20 cellular contexts compared by ENCODE assay signal in the genomic region with DNA sequence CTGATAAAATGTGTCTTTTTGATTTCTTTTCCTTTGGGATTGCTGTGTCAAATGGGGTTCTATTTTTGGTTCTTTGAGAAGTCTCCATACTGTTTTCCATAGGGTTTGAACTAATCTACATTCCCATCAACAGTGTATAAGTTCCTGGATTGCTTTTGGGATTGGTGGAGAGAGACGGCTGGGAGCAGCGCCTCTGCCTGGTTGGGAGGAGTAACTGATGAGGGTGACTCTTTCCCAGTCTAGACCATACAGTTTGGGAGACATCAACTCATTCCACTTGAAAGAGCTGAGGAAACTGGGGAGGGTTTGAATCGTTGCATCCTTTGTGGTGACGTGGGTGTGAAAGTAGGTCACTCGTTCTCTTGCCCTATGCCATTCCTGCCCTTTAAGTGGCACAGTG. TPM values are rescaled to one million over a fixed set of nuclear protein-coding genes. Genes with fewer than 3 reads are reported as not detected.
A peak's percentile ranks its signal among the peaks of the same experiment; 100 is the strongest.
DNase-seq lines count a peak whose midpoint lies in the region; ATAC-seq and TF ChIP-seq lines count a peak whose summit lies in the region.
"Had no signal": no experiment of that assay in that cellular context is flagged by ENCODE, and none has a peak within 500 bp of the region (broad histone marks: within the 10 kb centered on the region; RNA-seq: fewer than 3 reads in every experiment).

No MANE protein-coding gene starts in this region.

- H3K4me3 Mint-ChIP-seq in GM23338 = no peak overlapping the region
- H3K4me3 Mint-ChIP-seq in endodermal cell = no peak overlapping the region
- H3K4me3 Mint-ChIP-seq: CD4-positive, CD25-positive, alpha-beta regulatory T cell; CD8-positive, alpha-beta memory T cell had no signal

- TF ChIP-seq CTCF in GM23338 (conservative IDR thresholded peaks at IDR 0.05; ENCODE audit: low read depth in 2 of 2) = peak; percentile 40 to 54; a peak in 3 of 4 replicates
- TF ChIP-seq CTCF in HCT116 (IDR thresholded peaks at IDR 0.05 in 2 of 3, conservative IDR thresholded peaks at IDR 0.05 in 1 of 3; ENCODE audit: borderline replicate concordance in 1 of 3, insufficient read depth in 1 of 3, low read depth in 2 of 3, low read length in 2 of 3) = 0 out of 6 replicates have a peak, but pooled peaks of 2 of the 3 experiments have one; percentile 11
- TF ChIP-seq CTCF in endodermal cell (conservative IDR thresholded peaks at IDR 0.05) = peak; percentile 29

- intact Hi-C loops in HCT116 (cut with micrococcal nuclease) = no loop called here

- H3K9me3 ChIP-seq in HCT116 (ENCODE audit: control insufficient read depth in 1 of 2, insufficient read depth in 1 of 2, low read depth in 1 of 2, low read length in 2 of 2) (no peaks in the 10 kb centered on the region), endodermal cell (ENCODE audit: control insufficient read depth, low read length) (no peaks in the 10 kb centered on the region)
- H3K9me3 ChIP-seq: BE2C had no signal

- H3K36me3 ChIP-seq in GM23338 (ENCODE audit: insufficient read depth) (no peaks in the 10 kb centered on the region), HCT116 (ENCODE audit: control insufficient read depth in 1 of 2, insufficient read depth in 2 of 2, low read length in 2 of 2) (no peaks in the 10 kb centered on the region), endodermal cell (ENCODE audit: control insufficient read depth, insufficient read depth, low read length) (no peaks in the 10 kb centered on the region)
- H3K36me3 ChIP-seq: BE2C had no signal

- H3K27me3 ChIP-seq in GM23338 (ENCODE audit: insufficient read depth) (no peaks in the 10 kb centered on the region), HCT116 (ENCODE audit: insufficient read depth, low read length) (peaks cover 87% of the 10 kb centered on the region), endodermal cell (ENCODE audit: control insufficient read depth, insufficient read depth, low read length, poor library complexity, severe bottlenecking) (peaks cover 94% of the 10 kb centered on the region)

- H2AFZ ChIP-seq in GM23338 (no peak overlapping the region), HCT116 (ENCODE audit: low read depth, low read length, poor library complexity, severe bottlenecking) (no peak overlapping the region)

- H3K36me3 Mint-ChIP-seq in GM23338 (ENCODE audit: low read depth) (no peaks in the 10 kb centered on the region), endodermal cell (ENCODE audit: low read depth) (no peaks in the 10 kb centered on the region)
- H3K36me3 Mint-ChIP-seq: CD4-positive, CD25-positive, alpha-beta regulatory T cell; CD8-positive, alpha-beta memory T cell had no signal

- CTCF ChIA-PET in HCT116 (lab: Charles Lee) = interaction anchor here (2.0 kb wide), 1 partner anchor 10 kb away, joined by 5 read pairs; no protein-coding TSS in a partner anchor

- DNase-seq in GM23338 (ENCODE audit: low spot score) = peak; percentile 30
- no peak for DNase-seq in HCT116 (ENCODE audit: low read depth, low spot score)
- DNase-seq in endodermal cell = no peak
- DNase-seq in SK-N-DZ (ENCODE audit: low spot score) = no peak
- no peak for DNase-seq in central memory CD4-positive, alpha-beta T cell
- DNase-seq: ACHN; BE2C; C1 segment of cervical spinal cord; CD4-positive, CD25-positive, alpha-beta regulatory T cell; CD8-positive, alpha-beta memory T cell; COR-L47; DMS 273 treated with DMSO at 0.1 percent for 48 hours; DMS53; DND-41; EL had no signal

- no peaks in the 10 kb centered on the region; the same call in 1 of the 2 replicates for H4K20me1 ChIP-seq in GM23338 (replicated peaks; ENCODE audit: insufficient read depth)
- no peaks in the 10 kb centered on the region for H4K20me1 ChIP-seq in HCT116 (ENCODE audit: insufficient read depth)

- no peak overlapping the region for H3K27ac ChIP-seq in GM23338 (ENCODE audit: low read depth)
- no peak overlapping the region for H3K27ac ChIP-seq in HCT116 (ENCODE audit: low read depth, low read length)
- no peak overlapping the region for H3K27ac ChIP-seq in endodermal cell (ENCODE audit: low read depth, low read length)
- H3K27ac ChIP-seq: HL-60 had no signal

- H3K27me3 Mint-ChIP-seq in GM23338 (ENCODE audit: insufficient read depth, low read depth, poor library complexity) (no peaks in the 10 kb centered on the region), endodermal cell (ENCODE audit: insufficient read depth) (peaks cover 81% of the 10 kb centered on the region)

- H3K4me1 Mint-ChIP-seq in GM23338 = no peaks in the 10 kb centered on the region
- H3K4me1 Mint-ChIP-seq in endodermal cell = no peaks in the 10 kb centered on the region
- H3K4me1 Mint-ChIP-seq: CD4-positive, CD25-positive, alpha-beta regulatory T cell; CD8-positive, alpha-beta memory T cell had no signal

- TF ChIP-seq RAD21 in HCT116 (IDR thresholded peaks at IDR 0.05; ENCODE audit: low read depth) = no peak

- no peaks in the 10 kb centered on the region for H3K4me1 ChIP-seq in GM23338 (ENCODE audit: insufficient read depth)
- no peaks in the 10 kb centered on the region for H3K4me1 ChIP-seq in HCT116 (ENCODE audit: control insufficient read depth in 1 of 2, insufficient read depth in 2 of 2, low read length in 2 of 2)
- H3K4me1 ChIP-seq in endodermal cell (ENCODE audit: control insufficient read depth, insufficient read depth, low read length) = no peaks in the 10 kb centered on the region
- H3K4me1 ChIP-seq: BE2C had no signal

- H3K79me2 ChIP-seq in GM23338 (replicated peaks; ENCODE audit: insufficient read depth) = no peaks in the 10 kb centered on the region
- H3K79me2 ChIP-seq in HCT116 (ENCODE audit: insufficient read depth, low read length) = no peaks in the 10 kb centered on the region

- POLR2A ChIA-PET in HCT116 (lab: Charles Lee) = no interaction called here

- H3K9me2 ChIP-seq in GM23338 (ENCODE audit: insufficient read depth) = 0 out of 2 replicates have a peak, but pooled peaks cover 3% of the 10 kb centered on the region
- H3K9me2 ChIP-seq in HCT116 (ENCODE audit: insufficient read depth) = no peaks in the 10 kb centered on the region

- no peak overlapping the region for H3K4me3 ChIP-seq in GM23338
- H3K4me3 ChIP-seq in HCT116 (replicated peaks in 1 of 2; ENCODE audit: low read depth in 1 of 2, low read length in 2 of 2) = no peak overlapping the region
- no peak overlapping the region for H3K4me3 ChIP-seq in endodermal cell (ENCODE audit: low read length)
- H3K4me3 ChIP-seq: GM12878 had no signal

- H3K27ac Mint-ChIP-seq in GM23338 (no peak overlapping the region), endodermal cell (no peak overlapping the region)
- H3K27ac Mint-ChIP-seq: CD4-positive, CD25-positive, alpha-beta regulatory T cell; CD8-positive, alpha-beta memory T cell had no signal

- H3K4me2 ChIP-seq in GM23338 (no peak overlapping the region), HCT116 (ENCODE audit: low read length) (no peak overlapping the region)

- no TSS peak for BruUV-seq in HCT116 (replicated peaks; lab: Mats Ljungman, UMichigan)

- H3K9me3 Mint-ChIP-seq in GM23338 (no peaks in the 10 kb centered on the region), endodermal cell (no peaks in the 10 kb centered on the region)
- H3K9me3 Mint-ChIP-seq: CD8-positive, alpha-beta memory T cell had no signal

- RAD21 ChIA-PET in HCT116 (lab: Charles Lee; ENCODE audit: low non-redundant PET in 1 of 2, low total read pairs in 2 of 2, uncharacterized antibody in 2 of 2, unreplicated experiment in 2 of 2) = no interaction called here

- no peak for TF ChIP-seq POLR2A in HCT116 (IDR thresholded peaks at IDR 0.05; ENCODE audit: borderline replicate concordance, extremely low read depth, insufficient read depth, insufficient read length)

- ATAC-seq in GM23338 (peak; percentile 75), HCT116 (no peak), HG03196 (IDR thresholded peaks at IDR 0.05; ENCODE audit: unreplicated experiment) (no peak)
- ATAC-seq: GM12878 had no signal

- H3K9ac ChIP-seq in HCT116 (ENCODE audit: low read length) (no peak overlapping the region), endodermal cell (ENCODE audit: extremely low read depth, low read length, poor library complexity, severe bottlenecking) (no peak overlapping the region)

- no peaks in the 10 kb centered on the region for H3F3A ChIP-seq in GM23338 (replicated peaks; ENCODE audit: low read depth)

- 90 to 91% methylated on average over 3 to 5 of the region's 5 CpGs for WGBS in endodermal cell (ENCODE audit: insufficient coverage in 1 of 2, insufficient read length in 1 of 2), 2 experiments

TF ChIP-seq in HCT116, 20 proteins besides CTCF, POLR2A, EP300 and RAD21 (continues in another document):
- TF ChIP-seq CBX3 (IDR thresholded peaks at IDR 0.05; ENCODE audit: low read depth) (no peak), ELF1 (IDR thresholded peaks at IDR 0.05; ENCODE audit: borderline replicate concordance, low read depth) (no peak)
- TF ChIP-seq, protein P1, sequence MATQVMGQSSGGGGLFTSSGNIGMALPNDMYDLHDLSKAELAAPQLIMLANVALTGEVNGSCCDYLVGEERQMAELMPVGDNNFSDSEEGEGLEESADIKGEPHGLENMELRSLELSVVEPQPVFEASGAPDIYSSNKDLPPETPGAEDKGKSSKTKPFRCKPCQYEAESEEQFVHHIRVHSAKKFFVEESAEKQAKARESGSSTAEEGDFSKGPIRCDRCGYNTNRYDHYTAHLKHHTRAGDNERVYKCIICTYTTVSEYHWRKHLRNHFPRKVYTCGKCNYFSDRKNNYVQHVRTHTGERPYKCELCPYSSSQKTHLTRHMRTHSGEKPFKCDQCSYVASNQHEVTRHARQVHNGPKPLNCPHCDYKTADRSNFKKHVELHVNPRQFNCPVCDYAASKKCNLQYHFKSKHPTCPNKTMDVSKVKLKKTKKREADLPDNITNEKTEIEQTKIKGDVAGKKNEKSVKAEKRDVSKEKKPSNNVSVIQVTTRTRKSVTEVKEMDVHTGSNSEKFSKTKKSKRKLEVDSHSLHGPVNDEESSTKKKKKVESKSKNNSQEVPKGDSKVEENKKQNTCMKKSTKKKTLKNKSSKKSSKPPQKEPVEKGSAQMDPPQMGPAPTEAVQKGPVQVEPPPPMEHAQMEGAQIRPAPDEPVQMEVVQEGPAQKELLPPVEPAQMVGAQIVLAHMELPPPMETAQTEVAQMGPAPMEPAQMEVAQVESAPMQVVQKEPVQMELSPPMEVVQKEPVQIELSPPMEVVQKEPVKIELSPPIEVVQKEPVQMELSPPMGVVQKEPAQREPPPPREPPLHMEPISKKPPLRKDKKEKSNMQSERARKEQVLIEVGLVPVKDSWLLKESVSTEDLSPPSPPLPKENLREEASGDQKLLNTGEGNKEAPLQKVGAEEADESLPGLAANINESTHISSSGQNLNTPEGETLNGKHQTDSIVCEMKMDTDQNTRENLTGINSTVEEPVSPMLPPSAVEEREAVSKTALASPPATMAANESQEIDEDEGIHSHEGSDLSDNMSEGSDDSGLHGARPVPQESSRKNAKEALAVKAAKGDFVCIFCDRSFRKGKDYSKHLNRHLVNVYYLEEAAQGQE (IDR thresholded peaks at IDR 0.05; ENCODE audit: low read depth) = no peak

RNA-seq across cellular contexts. Expression of a gene that starts 42.3 kb away (rescaled TPM):
- 1.2 and 1.9 TPM in 2 replicates for total RNA-seq in GM23338 (2014; rRNA removed; shearing (Covaris generic))
- 0.10 and 0.38 TPM in 2 replicates for polyA plus RNA-seq in GM23338 (2016; fragmentation: Nextera tagmentation; extraction: Ambion mirVana)
- total RNA-seq in HCT116 (2021; ENCODE audit: unreplicated experiment) (not detected), endodermal cell (not detected)
- polyA plus RNA-seq in HCT116 (2012) = not detected in 2 replicates
- 0.25 TPM for polyA plus RNA-seq in endodermal cell (2013, experiment 1 of 2)
- 0.08 TPM for polyA plus RNA-seq in endodermal cell (2013, experiment 2 of 2)
- polyA plus RNA-seq in SK-N-DZ (2014; cell fraction: cytosol; rRNA removed) = not detected in 2 replicates
- not detected in 2 replicates for polyA plus RNA-seq in SK-N-DZ (2014; cell fraction: nucleus; rRNA removed)
- total RNA-seq: CD4-positive, CD25-positive, alpha-beta regulatory T cell; CD8-positive, alpha-beta memory T cell; G401; HT1080 had no signal
- polyA plus RNA-seq: CD4-positive, CD25-positive, alpha-beta regulatory T cell; CD8-positive, alpha-beta memory T cell had no signal
